Comparison of ENCODE assay signal across 8 cellular contexts in genomic region chr3:119469378-119470189, GRCh38. TPM values are rescaled to one million over a fixed set of nuclear protein-coding genes. Genes with fewer than 3 reads are reported as not detected.
DNase-seq lines count a peak whose midpoint lies in the region; ATAC-seq and TF ChIP-seq lines count a peak whose summit lies in the region.

No MANE protein-coding gene starts in this region.

- in situ Hi-C loops in GM13977 (cut with MboI; ENCODE audit: low pct_unique_long_range_greater_than_20kb, low sequenced_read_pairs, unreplicated experiment), result no loop called here

- H3K27me3 ChIP-seq in A673 (replicated peaks; ENCODE audit: insufficient read depth, low read depth, low read length, poor library complexity) (no peaks in the 10 kb centered on the region), osteoblast (ENCODE audit: insufficient read depth, low read length) (no peaks in the 10 kb centered on the region)

- H3K4me3 ChIP-seq in A673 (ENCODE audit: low read depth, low read length, poor library complexity, severe bottlenecking) (peak overlapping the region; percentile 92), foreskin fibroblast (ENCODE audit: low read depth in 1 of 2, low read length in 2 of 2) (peak overlapping the region; percentile 90 to 94), osteoblast (ENCODE audit: insufficient read depth, low read length) (peak overlapping the region; percentile 80)

- peak overlapping the region; percentile 95 for H2AFZ ChIP-seq in osteoblast (ENCODE audit: low read length)

- no TSS peak for BruUV-seq in A673 (replicated peaks; lab: Mats Ljungman, UMichigan)

- CTCF ChIA-PET in A673 (lab: Charles Lee), result no interaction called here

- H3K79me2 ChIP-seq in osteoblast (ENCODE audit: insufficient read depth, low read length), result peaks cover 4% of the 10 kb centered on the region

- no peak for TF ChIP-seq CTCF in A673 (conservative IDR thresholded peaks at IDR 0.05; ENCODE audit: low read depth, low read length)
- no peak for TF ChIP-seq CTCF in GM13977 (IDR thresholded peaks at IDR 0.05; ENCODE audit: extremely low read depth, insufficient read depth, missing control alignments)
- no peak; the same call in 1 of the 2 replicates for TF ChIP-seq CTCF in VCaP (conservative IDR thresholded peaks at IDR 0.05)
- TF ChIP-seq CTCF in foreskin fibroblast (IDR thresholded peaks at IDR 0.05; ENCODE audit: low read depth, low read length), result no peak
- no peak for TF ChIP-seq CTCF in osteoblast (IDR thresholded peaks at IDR 0.05; ENCODE audit: extremely low read depth, low read depth, low read length)

- POLR2A ChIA-PET in A673 (lab: Charles Lee; ENCODE audit: low non-redundant PET), result interaction anchor here (0.6 kb wide), 1 partner anchor 9 kb away, joined by 6 read pairs; no protein-coding TSS in a partner anchor

- intact Hi-C loops in A673 (cut with micrococcal nuclease; ENCODE audit: unreplicated experiment), result no loop called here

- peaks cover 8% of the 10 kb centered on the region for H3K36me3 ChIP-seq in A673 (ENCODE audit: insufficient read depth, low read length, poor library complexity, severe bottlenecking)
- peaks cover 11% of the 10 kb centered on the region for H3K36me3 ChIP-seq in osteoblast (ENCODE audit: insufficient read depth, low read length)

- ATAC-seq in HG03175 (IDR thresholded peaks at IDR 0.05; ENCODE audit: unreplicated experiment), result peak; percentile 48

- no peaks in the 10 kb centered on the region for H4K20me1 ChIP-seq in osteoblast (ENCODE audit: insufficient read depth, low read length)

- peaks cover 7% of the 10 kb centered on the region for H3K4me1 ChIP-seq in A673 (ENCODE audit: insufficient read depth, low read length, poor library complexity, severe bottlenecking)
- peaks cover 6% of the 10 kb centered on the region for H3K4me1 ChIP-seq in osteoblast (ENCODE audit: insufficient read depth, low read length)

- H3K27ac ChIP-seq in A673 (ENCODE audit: low read depth, low read length, poor library complexity, severe bottlenecking) (peak overlapping the region; percentile 78), VCaP (peak overlapping the region; percentile 82), osteoblast (ENCODE audit: low read depth, low read length) (peak overlapping the region; percentile 59)

- peak; percentile 35 for DNase-seq in A673 (ENCODE audit: low spot score)
- DNase-seq in GM13977 (ENCODE audit: low spot score), result peak; percentile 41
- DNase-seq in foreskin fibroblast, result peak; percentile 14 to 51
- peak; percentile 62 for DNase-seq in osteoblast (ENCODE audit: insufficient read length, low spot score, missing footprints)
- no peak for DNase-seq in NCI-H1436 (lab: John Stamatoyannopoulos, UW)
- DNase-seq in mucosa of gallbladder (ENCODE audit: low spot score), result no peak

- H3K4me2 ChIP-seq in osteoblast (ENCODE audit: insufficient read depth, low read length), result peak overlapping the region; percentile 92

- H3K9me3 ChIP-seq in A673 (ENCODE audit: low read depth, low read length, poor library complexity, severe bottlenecking), result no peaks in the 10 kb centered on the region
- H3K9me3 ChIP-seq in osteoblast (ENCODE audit: low read depth, low read length), result no peaks in the 10 kb centered on the region

RNA-seq across cellular contexts. Expression of gene POGLUT1, which starts 0.8 kb away (rescaled TPM):
- total RNA-seq in A673 (2021) (22.7 and 28.7 TPM in 2 replicates), osteoblast (17.7 and 19.4 TPM in 2 replicates), mucosa of gallbladder (17.9 TPM)

RNA-seq across cellular contexts. Expression of gene TMEM39A, which starts 6.2 kb away (rescaled TPM):
- 37.0 and 39.7 TPM in 2 replicates for total RNA-seq in A673 (2021)
- total RNA-seq in osteoblast, result 53.2 and 54.5 TPM in 2 replicates
- 35.3 TPM for total RNA-seq in mucosa of gallbladder

RNA-seq across cellular contexts. Expression of gene TIMMDC1, which starts 28.8 kb away (rescaled TPM):
- 96.7 and 97.8 TPM in 2 replicates for total RNA-seq in A673 (2021)
- total RNA-seq in osteoblast, result 59.4 and 60.1 TPM in 2 replicates
- total RNA-seq in mucosa of gallbladder, result 114 TPM

Comparison
In these comparisons a context has a peak if more than half of its experiments do, and no peak if none do; other contexts are left out.
1. DNase-seq: peak in A673 (single experiment), GM13977 (single experiment), foreskin fibroblast (2 of 2) and osteoblast (single experiment); none in NCI-H1436 (single experiment) and mucosa of gallbladder (single experiment).
2. Peak in every context shown above with its lines, with median percentiles within 50 percentile points of each other: H3K27ac ChIP-seq and H3K4me3 ChIP-seq.